ENCODE assay signal across 10 cellular contexts in the genomic region with DNA sequence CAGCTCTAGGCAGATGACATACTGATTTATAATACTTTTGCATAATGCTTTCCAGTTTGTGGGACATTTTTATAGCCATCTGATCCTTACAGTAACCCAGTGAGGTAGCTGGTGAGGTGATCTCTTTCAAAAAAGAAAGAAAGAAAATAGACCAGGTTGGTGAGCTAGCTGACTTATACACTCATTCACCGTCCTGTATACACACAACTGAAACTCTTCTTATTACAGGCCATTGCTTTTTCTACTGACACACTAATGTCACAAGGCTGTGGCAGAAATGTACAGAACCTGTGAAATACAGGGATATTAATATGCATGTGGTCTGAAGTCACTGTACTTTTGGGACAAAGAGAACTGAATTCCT.
DNase-seq lines count a peak whose midpoint lies in the region; ATAC-seq and TF ChIP-seq lines count a peak whose summit lies in the region.
"Had no signal": no experiment of that assay in that cellular context is flagged by ENCODE, and none has a peak within 500 bp of the region (broad histone marks: within the 10 kb centered on the region; RNA-seq: fewer than 3 reads in every experiment).

No MANE protein-coding gene starts in this region.

- H3K36me3 Mint-ChIP-seq in CD8-positive, alpha-beta memory T cell, result peaks cover 0 to 23% (median 3%) of the 10 kb centered on the region in 3 donors
- H3K36me3 Mint-ChIP-seq in activated CD4-positive, alpha-beta memory T cell treated with anti-CD3 and anti-CD28 coated beads for 36 hours, result peaks cover 34% of the 10 kb centered on the region
- H3K36me3 Mint-ChIP-seq in GM23338 (ENCODE audit: low read depth), result no peaks in the 10 kb centered on the region

- intact Hi-C loops in activated CD4-positive, alpha-beta memory T cell treated with anti-CD3 and anti-CD28 coated beads for 36 hours (cut with micrococcal nuclease), result loop anchor here (10.0 kb wide), 1 partner anchor 506 kb away; no protein-coding TSS in a partner anchor

- DNase-seq in CD8-positive, alpha-beta memory T cell, result no peak
- DNase-seq in activated CD4-positive, alpha-beta memory T cell treated with anti-CD3 and anti-CD28 coated beads for 36 hours, result no peak
- DNase-seq in SK-N-SH, result no peak
- no peak for DNase-seq in GM23338 (ENCODE audit: low spot score)
- no peak for DNase-seq in SHP77 treated with DMSO at 0.1 percent for 48 hours (lab: John Stamatoyannopoulos, UW)
- no peak for DNase-seq in NCI-H2107 treated with DMSO at 0.1 percent for 48 hours (lab: John Stamatoyannopoulos, UW; ENCODE audit: unreplicated experiment)
- DNase-seq: kidney, NCI-H1436 had no signal

- peak overlapping the region in 7 of 8 donors; percentile 73 to 99 (median 84) for H3K27ac Mint-ChIP-seq in CD8-positive, alpha-beta memory T cell
- peak overlapping the region; percentile 95 for H3K27ac Mint-ChIP-seq in activated CD4-positive, alpha-beta memory T cell treated with anti-CD3 and anti-CD28 coated beads for 36 hours
- no peak overlapping the region for H3K27ac Mint-ChIP-seq in GM23338

- H3K4me1 Mint-ChIP-seq in CD8-positive, alpha-beta memory T cell, result peaks cover 79 to 95% (median 92%) of the 10 kb centered on the region in 3 donors
- H3K4me1 Mint-ChIP-seq in activated CD4-positive, alpha-beta memory T cell treated with anti-CD3 and anti-CD28 coated beads for 36 hours (ENCODE audit: low read depth), result peaks cover 92% of the 10 kb centered on the region
- H3K4me1 Mint-ChIP-seq in GM23338, result peaks cover 29% of the 10 kb centered on the region

- H3K4me2 ChIP-seq in SK-N-SH, result no peak overlapping the region
- H3K4me2 ChIP-seq in GM23338, result no peak overlapping the region

- peaks cover 99% of the 10 kb centered on the region for H3K4me1 ChIP-seq in CD8-positive, alpha-beta memory T cell (ENCODE audit: insufficient read depth, low read length)
- H3K4me1 ChIP-seq in muscle layer of colon (ENCODE audit: insufficient read depth, low read length) (peaks cover 35% of the 10 kb centered on the region), SK-N-SH (ENCODE audit: control insufficient read depth in 1 of 2, insufficient read depth in 2 of 2, low read depth in 1 of 2, low read length in 1 of 2) (peaks cover 13 to 57% of the 10 kb centered on the region in 2 experiments; a peak in 2 of 4 replicates), GM23338 (ENCODE audit: insufficient read depth) (peaks cover 9% of the 10 kb centered on the region)

- peaks cover 0 to 2% (median 0%) of the 10 kb centered on the region in 5 donors for H3K9me3 Mint-ChIP-seq in CD8-positive, alpha-beta memory T cell
- no peaks in the 10 kb centered on the region for H3K9me3 Mint-ChIP-seq in activated CD4-positive, alpha-beta memory T cell treated with anti-CD3 and anti-CD28 coated beads for 36 hours
- no peaks in the 10 kb centered on the region for H3K9me3 Mint-ChIP-seq in GM23338

- no peak for TF ChIP-seq RAD21 in SK-N-SH (IDR thresholded peaks at IDR 0.05; ENCODE audit: low read length)

- no peaks in the 10 kb centered on the region for H3K9me3 ChIP-seq in CD8-positive, alpha-beta memory T cell (ENCODE audit: low read length)
- H3K9me3 ChIP-seq in muscle layer of colon (ENCODE audit: low read length) (no peaks in the 10 kb centered on the region), SK-N-SH (no peaks in the 10 kb centered on the region)

- WGBS in SK-N-SH (ENCODE audit: low lambda C conversion rate), result 62% methylated on average over 1 of the region's 1 CpG

- H3F3A ChIP-seq in SK-N-SH (replicated peaks; ENCODE audit: insufficient read depth) (peaks cover 28% of the 10 kb centered on the region), GM23338 (replicated peaks; ENCODE audit: low read depth) (no peaks in the 10 kb centered on the region)

- H3K4me3 Mint-ChIP-seq in CD8-positive, alpha-beta memory T cell, result peak overlapping the region in 3 of 7 donors; percentile 35 to 70 (median 55)
- H3K4me3 Mint-ChIP-seq in activated CD4-positive, alpha-beta memory T cell treated with anti-CD3 and anti-CD28 coated beads for 36 hours, result peak overlapping the region; percentile 61
- no peak overlapping the region for H3K4me3 Mint-ChIP-seq in GM23338

- CTCF ChIA-PET in CD8-positive, alpha-beta memory T cell (lab: Charles Lee), result interaction anchor here (1.0 to 2.1 kb wide), 2 partner anchors 144 to 151 kb away, joined by 3 to 10 read pairs; no protein-coding TSS in a partner anchor
- CTCF ChIA-PET in activated CD4-positive, alpha-beta memory T cell treated with anti-CD3 and anti-CD28 coated beads for 36 hours (lab: Charles Lee), result interaction anchor here (0.9 to 4.1 kb wide), 5 partner anchors 22 to 149 kb away, joined by 3 to 39 read pairs (median 4); a partner anchor contains a TSS
- CTCF ChIA-PET in SK-N-SH (lab: Yijun Ruan, JAX), result interaction anchor here (2.6 kb wide), 1 partner anchor 152 kb away, joined by 8 read pairs; no protein-coding TSS in a partner anchor

- no peaks in the 10 kb centered on the region for H3K9me2 ChIP-seq in SK-N-SH
- H3K9me2 ChIP-seq in GM23338 (ENCODE audit: insufficient read depth), result no peaks in the 10 kb centered on the region

- no peaks in the 10 kb centered on the region for H3K36me3 ChIP-seq in CD8-positive, alpha-beta memory T cell (ENCODE audit: insufficient read depth, low read length)
- H3K36me3 ChIP-seq in muscle layer of colon (ENCODE audit: insufficient read depth, low read length) (peaks cover 8% of the 10 kb centered on the region), SK-N-SH (replicated peaks in 1 of 2; ENCODE audit: control insufficient read depth in 1 of 2, insufficient read depth in 2 of 2, low read length in 1 of 2) (no peaks in the 10 kb centered on the region), GM23338 (ENCODE audit: insufficient read depth) (no peaks in the 10 kb centered on the region)

- ATAC-seq in GM21367 (IDR thresholded peaks at IDR 0.05; ENCODE audit: unreplicated experiment) (peak; percentile 35), GM23338 (no peak)

- H2AFZ ChIP-seq in SK-N-SH (ENCODE audit: low read depth) (no peak overlapping the region), GM23338 (no peak overlapping the region)

- H3K27me3 Mint-ChIP-seq in CD8-positive, alpha-beta memory T cell, result peaks cover 0 to 7% of the 10 kb centered on the region in 2 donors
- H3K27me3 Mint-ChIP-seq in activated CD4-positive, alpha-beta memory T cell treated with anti-CD3 and anti-CD28 coated beads for 36 hours, result no peaks in the 10 kb centered on the region
- H3K27me3 Mint-ChIP-seq in GM23338 (ENCODE audit: insufficient read depth, low read depth, poor library complexity), result no peaks in the 10 kb centered on the region

- H3K27ac ChIP-seq in CD8-positive, alpha-beta memory T cell (ENCODE audit: low read depth, low read length), result no peak overlapping the region
- H3K27ac ChIP-seq in muscle layer of colon (ENCODE audit: low read depth, low read length) (peak overlapping the region; percentile 21), SK-N-SH (ENCODE audit: low read depth in 2 of 2, low read length in 1 of 2) (peak overlapping the region in 1 of 2 experiments; percentile 25; a peak in 1 of 4 replicates), GM23338 (ENCODE audit: low read depth) (no peak overlapping the region)

- H3K9ac ChIP-seq in muscle layer of colon (ENCODE audit: low read length) (no peak overlapping the region), SK-N-SH (no peak overlapping the region)

- TF ChIP-seq CTCF in SK-N-SH (IDR thresholded peaks at IDR 0.05) (no peak), GM23338 (conservative IDR thresholded peaks at IDR 0.05; ENCODE audit: low read depth in 2 of 2) (no peak)

- no peaks in the 10 kb centered on the region for H3K27me3 ChIP-seq in CD8-positive, alpha-beta memory T cell (ENCODE audit: insufficient read depth, low read length, poor library complexity, severe bottlenecking)
- H3K27me3 ChIP-seq in muscle layer of colon (ENCODE audit: control insufficient read depth in 1 of 2, insufficient read depth in 2 of 2, low read length in 2 of 2) (no peaks in the 10 kb centered on the region), SK-N-SH (ENCODE audit: insufficient read depth) (no peaks in the 10 kb centered on the region), GM23338 (ENCODE audit: insufficient read depth) (no peaks in the 10 kb centered on the region)

- no peak overlapping the region for H3K4me3 ChIP-seq in CD8-positive, alpha-beta memory T cell (ENCODE audit: low read length)
- H3K4me3 ChIP-seq in muscle layer of colon (ENCODE audit: low read depth in 1 of 2, low read length in 2 of 2) (no peak overlapping the region), SK-N-SH (ENCODE audit: low read depth in 2 of 2, low read length in 1 of 2) (no peak overlapping the region), GM23338 (no peak overlapping the region)

- H4K20me1 ChIP-seq in SK-N-SH (ENCODE audit: insufficient read depth), result no peaks in the 10 kb centered on the region
- H4K20me1 ChIP-seq in GM23338 (replicated peaks; ENCODE audit: insufficient read depth), result no peaks in the 10 kb centered on the region

- POLR2A ChIA-PET in CD8-positive, alpha-beta memory T cell (lab: Charles Lee), result interaction anchor here (1.1 kb wide), 1 partner anchor 150 kb away, joined by 3 read pairs; a partner anchor contains a TSS
- POLR2A ChIA-PET in activated CD4-positive, alpha-beta memory T cell treated with anti-CD3 and anti-CD28 coated beads for 36 hours (lab: Charles Lee), result interaction anchor here (0.6 to 8.7 kb wide), 5 partner anchors 13 to 149 kb away, joined by 3 to 83 read pairs (median 4); a partner anchor contains a TSS
- POLR2A ChIA-PET in SK-N-SH (lab: Yijun Ruan, JAX), result no interaction called here

- H3K79me2 ChIP-seq in SK-N-SH (ENCODE audit: insufficient read depth), result no peaks in the 10 kb centered on the region
- no peaks in the 10 kb centered on the region for H3K79me2 ChIP-seq in GM23338 (replicated peaks; ENCODE audit: insufficient read depth)

- no peak for TF ChIP-seq EP300 in SK-N-SH (IDR thresholded peaks at IDR 0.05; ENCODE audit: borderline replicate concordance in 1 of 2, low read depth in 1 of 2, low read length in 1 of 2)

TF ChIP-seq in GM23338, 12 proteins besides CTCF, POLR2A, EP300 and RAD21 (continues in another document):
- TF ChIP-seq EZH2phosphoT487 (IDR thresholded peaks at IDR 0.05; ENCODE audit: unreplicated experiment), result no peak
- no peak for TF ChIP-seq NANOG (IDR thresholded peaks at IDR 0.05; ENCODE audit: borderline replicate concordance)
